ENCODE assay signal across 8 cellular contexts in the genomic region with DNA sequence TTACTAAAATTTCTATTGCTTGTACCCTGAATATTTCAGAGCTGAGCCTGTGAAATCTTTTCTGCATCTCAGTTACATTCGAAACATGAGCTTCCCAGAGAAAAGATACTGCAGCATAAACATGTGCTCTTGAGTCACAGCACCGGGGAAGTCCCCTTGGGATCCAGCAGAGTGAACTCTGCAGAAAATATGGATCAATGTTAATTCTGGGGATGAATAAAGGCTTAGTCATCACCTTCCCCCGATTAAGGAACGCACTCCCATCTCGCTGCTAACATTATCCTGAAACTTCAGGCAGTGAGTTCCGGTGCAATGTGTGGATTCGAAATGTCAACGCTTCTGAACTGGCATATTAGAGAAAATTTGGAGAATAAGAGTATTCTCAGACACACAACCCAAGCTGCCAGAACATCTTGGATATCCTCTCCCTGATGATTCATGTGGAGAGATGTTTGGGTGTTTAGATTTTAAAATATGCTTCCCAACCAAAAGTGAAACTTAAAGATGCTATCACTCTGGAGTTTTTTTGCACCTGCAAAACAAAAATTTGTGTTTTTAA.
DNase-seq lines count a peak whose midpoint lies in the region; TF ChIP-seq lines count a peak whose summit lies in the region.

No MANE protein-coding gene starts in this region.

- H3K79me2 ChIP-seq in trophoblast cell (ENCODE audit: control insufficient read depth, insufficient read depth, low read length, poor library complexity) = no peaks in the 10 kb centered on the region

- no peak overlapping the region for H2BK5ac ChIP-seq in trophoblast cell (ENCODE audit: low read depth, low read length, poor library complexity)

- no peak overlapping the region for H2BK120ac ChIP-seq in trophoblast cell (ENCODE audit: insufficient read depth, low read length, poor library complexity)

- no peak overlapping the region for H2AK5ac ChIP-seq in trophoblast cell (ENCODE audit: low read length)

- H3K18ac ChIP-seq in trophoblast cell (ENCODE audit: low read length) = no peak overlapping the region

- H3K27me3 ChIP-seq in esophagus muscularis mucosa (no peaks in the 10 kb centered on the region), trophoblast cell (ENCODE audit: insufficient read depth, low read length) (no peaks in the 10 kb centered on the region)

- 6% methylated on average over 8 of the region's 8 CpGs for WGBS in esophagus muscularis mucosa
- no CpG with 5 or more reads among the region's 8 CpGs for WGBS in trophoblast cell (ENCODE audit: extremely low coverage, insufficient coverage, insufficient read length)

- intact Hi-C loops in esophagus muscularis mucosa (cut with DNase I) = loop anchor here (5.0 kb wide), 1 partner anchor 149 kb away; no protein-coding TSS in a partner anchor

- DNase-seq in RPMI8226 (peak; percentile 12), esophagus muscularis mucosa (ENCODE audit: extremely low spot score) (no peak), trophoblast cell (peak; percentile 43 to 55), SKM-1 treated with dmso at 0.1 percent for 144 hours (lab: John Stamatoyannopoulos, UW; ENCODE audit: unreplicated experiment) (no peak), NCI-H1417 treated with DMSO at 0.1 percent for 48 hours (lab: John Stamatoyannopoulos, UW) (no peak), NCI-H345 treated with DMSO at 0.1 percent for 48 hours (lab: John Stamatoyannopoulos, UW; ENCODE audit: unreplicated experiment) (no peak)
- no peak for DNase-seq in activated CD8-positive, alpha-beta memory T cell treated with anti-CD3 and anti-CD28 coated beads, Interleukin-2, amount 50 U/mL, for 48 hours

- H4K12ac ChIP-seq in trophoblast cell (ENCODE audit: low read depth, low read length) = no peak overlapping the region

- no peak for TF ChIP-seq CTCF in esophagus muscularis mucosa (IDR thresholded peaks at IDR 0.05)

- H2AFZ ChIP-seq in trophoblast cell (ENCODE audit: insufficient read depth, low read length, poor library complexity) = no peak overlapping the region

- no peak overlapping the region for H3K14ac ChIP-seq in trophoblast cell (ENCODE audit: low read length)

- H3K79me1 ChIP-seq in trophoblast cell (ENCODE audit: low read length) = no peaks in the 10 kb centered on the region

- H3K4me3 ChIP-seq in GM08714 (ENCODE audit: low read length) (peak overlapping the region; percentile 77; the same call in 1 of the 2 replicates), esophagus muscularis mucosa (peak overlapping the region; percentile 30 to 51 (median 39)), trophoblast cell (ENCODE audit: low read depth, low read length) (no peak overlapping the region)

- peak overlapping the region; percentile 69 to 82 (median 78) for H3K27ac ChIP-seq in esophagus muscularis mucosa (replicated peaks in 1 of 4)
- no peak overlapping the region for H3K27ac ChIP-seq in trophoblast cell (ENCODE audit: low read depth, low read length)

- no peak overlapping the region for H3K9ac ChIP-seq in trophoblast cell (ENCODE audit: low read length)

- H3K4me2 ChIP-seq in trophoblast cell (ENCODE audit: low read length) = no peak overlapping the region

- no peak overlapping the region for H4K8ac ChIP-seq in trophoblast cell (ENCODE audit: low read depth, low read length)

- H2BK12ac ChIP-seq in trophoblast cell (ENCODE audit: low read length) = no peak overlapping the region

- no peak for TF ChIP-seq POLR2A in esophagus muscularis mucosa (IDR thresholded peaks at IDR 0.05; ENCODE audit: low read depth)

- no peak overlapping the region for H3K23ac ChIP-seq in trophoblast cell (ENCODE audit: low read length)

- TF ChIP-seq EP300 in esophagus muscularis mucosa (IDR thresholded peaks at IDR 0.05) = no peak

- H3K4me1 ChIP-seq in esophagus muscularis mucosa = peaks cover 40 to 63% (median 53%) of the 10 kb centered on the region in 4 donors
- H3K4me1 ChIP-seq in trophoblast cell (ENCODE audit: control insufficient read depth in 1 of 2, insufficient read depth in 2 of 2, low read length in 2 of 2) = peaks cover 11% of the 10 kb centered on the region in 2 experiments

- no peak overlapping the region for H3K4ac ChIP-seq in trophoblast cell (ENCODE audit: low read depth, low read length)

- no peak overlapping the region for H4K91ac ChIP-seq in trophoblast cell (ENCODE audit: low read depth, low read length)

- H3K9me3 ChIP-seq in esophagus muscularis mucosa (no peaks in the 10 kb centered on the region), trophoblast cell (ENCODE audit: insufficient read depth, low read depth, low read length) (peaks cover 2% of the 10 kb centered on the region)

- H3K36me3 ChIP-seq in esophagus muscularis mucosa = peaks cover 6 to 22% (median 18%) of the 10 kb centered on the region in 4 donors
- H3K36me3 ChIP-seq in trophoblast cell (ENCODE audit: control insufficient read depth in 1 of 2, insufficient read depth in 2 of 2, low read length in 2 of 2) = peaks cover 0 to 4% of the 10 kb centered on the region in 2 experiments

Comparison
In these comparisons a context has a peak if more than half of its experiments do, and no peak if none do; other contexts are left out.
1. DNase-seq: peak in RPMI8226 (single experiment) and trophoblast cell (2 of 2); none in esophagus muscularis mucosa (single experiment), SKM-1 treated with dmso at 0.1 percent for 144 hours (single experiment), NCI-H1417 treated with DMSO at 0.1 percent for 48 hours (single experiment), activated CD8-positive, alpha-beta memory T cell treated with anti-CD3 and anti-CD28 coated beads, Interleukin-2, amount 50 U/mL, for 48 hours (single experiment) and NCI-H345 treated with DMSO at 0.1 percent for 48 hours (single experiment).